ENCODE assay signal across 9 cellular contexts in the genomic region with DNA sequence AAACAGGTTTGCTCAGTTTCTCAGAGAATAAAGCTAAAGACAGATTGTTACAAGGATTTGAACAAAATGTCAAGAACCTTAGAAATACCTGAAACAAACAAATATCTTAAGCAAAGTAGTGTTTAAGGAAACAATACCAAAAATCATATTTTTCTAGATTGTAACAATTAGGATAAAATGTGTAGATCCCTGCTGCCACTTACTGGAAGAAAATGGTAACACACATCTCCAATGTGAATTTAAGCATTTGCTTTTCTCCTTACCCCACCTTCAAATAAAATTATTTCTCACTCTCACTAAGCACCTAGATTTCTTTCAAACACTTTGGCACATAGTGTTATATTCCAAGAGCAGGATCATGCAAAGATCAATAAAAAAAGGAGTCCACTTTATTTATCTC. TPM values are rescaled to one million over a fixed set of nuclear protein-coding genes. Genes with fewer than 3 reads are reported as not detected.
A peak's percentile ranks its signal among the peaks of the same experiment; 100 is the strongest.
DNase-seq lines count a peak whose midpoint lies in the region; ATAC-seq and TF ChIP-seq lines count a peak whose summit lies in the region.
"Had no signal": no experiment of that assay in that cellular context is flagged by ENCODE, and none has a peak within 500 bp of the region (broad histone marks: within the 10 kb centered on the region; RNA-seq: fewer than 3 reads in every experiment).

No MANE protein-coding gene starts in this region.

- peaks cover 22% of the 10 kb centered on the region for H3K4me1 ChIP-seq in Karpas-422 (ENCODE audit: low read length)

- no peak for ATAC-seq in GM19328 (IDR thresholded peaks at IDR 0.05; ENCODE audit: unreplicated experiment)
- no peak for ATAC-seq in HG03039 (IDR thresholded peaks at IDR 0.05; ENCODE audit: unreplicated experiment)

- peak; percentile 47 to 70 for TF ChIP-seq CTCF in brain (conservative IDR thresholded peaks at IDR 0.05)
- peak; percentile 46 for TF ChIP-seq CTCF in nephron progenitor cell (IDR thresholded peaks at IDR 0.05)

- peaks cover 3% of the 10 kb centered on the region for H3K27me3 Mint-ChIP-seq in brain
- peaks cover 3% of the 10 kb centered on the region for H3K27me3 Mint-ChIP-seq in nephron progenitor cell (ENCODE audit: low read depth, poor library complexity)

- no peak overlapping the region for H3K27ac ChIP-seq in Karpas-422 (ENCODE audit: low read length)

- H3K27ac Mint-ChIP-seq in brain (peak overlapping the region in 3 of 5 experiments; percentile 4 to 49 (median 21)), nephron progenitor cell (no peak overlapping the region)

- H4K20me1 ChIP-seq in Karpas-422 (ENCODE audit: insufficient read depth, low read depth, low read length), result no peaks in the 10 kb centered on the region

- no peaks in the 10 kb centered on the region for H3K79me2 ChIP-seq in Karpas-422 (ENCODE audit: low read length)

- no peaks in the 10 kb centered on the region for H3K9me2 ChIP-seq in Karpas-422 (replicated peaks; ENCODE audit: insufficient read depth, low read length)

- H3K27me3 ChIP-seq in Karpas-422 (ENCODE audit: low read length), result no peaks in the 10 kb centered on the region

- H3K9ac ChIP-seq in Karpas-422 (ENCODE audit: low read length), result no peak overlapping the region

- H3K36me3 Mint-ChIP-seq in brain, result peaks cover 29% of the 10 kb centered on the region
- H3K36me3 Mint-ChIP-seq in nephron progenitor cell (ENCODE audit: low read depth), result peaks cover 21% of the 10 kb centered on the region

- H3K9me3 Mint-ChIP-seq in brain (no peaks in the 10 kb centered on the region), nephron progenitor cell (no peaks in the 10 kb centered on the region)

- H3K9me3 ChIP-seq in Karpas-422 (ENCODE audit: low read length), result no peaks in the 10 kb centered on the region

- no peak overlapping the region for H2AFZ ChIP-seq in Karpas-422 (ENCODE audit: low read length)

- no peak overlapping the region for H3K4me2 ChIP-seq in Karpas-422 (ENCODE audit: low read depth, low read length, poor library complexity, severe bottlenecking)

- peak; percentile 25 for DNase-seq in EH (ENCODE audit: low read depth)
- peak; percentile 76 for DNase-seq in Karpas-422
- DNase-seq in nephron progenitor cell, result no peak
- no peak for DNase-seq in D341Med (ENCODE audit: low spot score)
- no peak for DNase-seq in NCI-H1436 (lab: John Stamatoyannopoulos, UW)
- DNase-seq: NCI-H345 had no signal

- H3K4me1 Mint-ChIP-seq in brain (no peaks in the 10 kb centered on the region), nephron progenitor cell (no peaks in the 10 kb centered on the region)

- H3K36me3 ChIP-seq in Karpas-422 (ENCODE audit: insufficient read depth, low read length), result peaks cover 28% of the 10 kb centered on the region; the same call in 1 of the 2 replicates

- no peak overlapping the region for H3K4me3 ChIP-seq in Karpas-422 (ENCODE audit: low read length)

- H3K4me3 Mint-ChIP-seq in brain, result no peak overlapping the region
- H3K4me3 Mint-ChIP-seq in nephron progenitor cell, result no peak overlapping the region

RNA-seq across cellular contexts. Expression of gene SUCLG1, which starts 34.9 kb away (rescaled TPM):
- 112 and 148 TPM in 2 replicates for total RNA-seq in Karpas-422 (2014; rRNA removed; shearing (Covaris generic); ENCODE audit: low replicate concordance)
- polyA plus RNA-seq in brain (ENCODE audit: insufficient read depth, low read depth, low replicate concordance), result 99.8 TPM

Comparison
In these comparisons a context has a peak if more than half of its experiments do, and no peak if none do; other contexts are left out.
1. DNase-seq: peak in EH (single experiment) and Karpas-422 (single experiment); none in nephron progenitor cell (single experiment), D341Med (single experiment) and NCI-H1436 (single experiment).